In genomic region chr11:75174781-75175370, GRCh38 we compare ENCODE assay signal across 10 cellular contexts. TPM values are rescaled to one million over a fixed set of nuclear protein-coding genes. Genes with fewer than 3 reads are reported as not detected.
DNase-seq lines count a peak whose midpoint lies in the region; FAIRE-seq and TF ChIP-seq lines count a peak whose summit lies in the region.
"Had no signal": no experiment of that assay in that cellular context is flagged by ENCODE, and none has a peak within 500 bp of the region (broad histone marks: within the 10 kb centered on the region; RNA-seq: fewer than 3 reads in every experiment).

No MANE protein-coding gene starts in this region.

- TF ChIP-seq CTCF in brain microvascular endothelial cell (IDR thresholded peaks at IDR 0.05; ENCODE audit: low read depth, low read length, missing control alignments) (no peak), GM20000 (IDR thresholded peaks at IDR 0.05; ENCODE audit: extremely low read depth, missing control alignments) (no peak)

- in situ Hi-C loops in KBM-7 (cut with MboI; ENCODE audit: low pct_unique_long_range_greater_than_20kb, low sequenced_read_pairs) (no loop called here), brain microvascular endothelial cell (cut with HindIII; ENCODE audit: low pct_ligation_motif_present, low sequenced_read_pairs) (no loop called here)

- H3K4me3 ChIP-seq in brain microvascular endothelial cell (ENCODE audit: low read depth, low read length) = no peak overlapping the region

- FAIRE-seq in urothelium cell line (lab: Jason Lieb, UNC) = no peak
- FAIRE-seq: GM18507 had no signal

- no peaks in the 10 kb centered on the region for H3K36me3 ChIP-seq in brain microvascular endothelial cell (replicated peaks)

- DNase-seq in Ammon's horn (ENCODE audit: low spot score) (peak; percentile 71), KBM-7 (peak; percentile 50), brain microvascular endothelial cell (peak; percentile 21), mucosa of gallbladder (ENCODE audit: low spot score) (peak; percentile 54), HuH-7.5 (ENCODE audit: low spot score) (no peak), urothelium cell line (ENCODE audit: low spot score) (no peak), GM20000 (ENCODE audit: low spot score) (no peak)
- DNase-seq in stimulated activated CD8-positive, alpha-beta memory T cell treated with anti-CD3 and anti-CD28 coated beads, Interleukin-4, amount 100 ng/mL, for 48 hours = no peak
- DNase-seq: NCI-H2171 treated with DMSO at 0.1 percent for 48 hours had no signal

- no peaks in the 10 kb centered on the region for H3K27me3 ChIP-seq in brain microvascular endothelial cell (replicated peaks)

- no peak overlapping the region for H3K27ac ChIP-seq in brain microvascular endothelial cell

RNA-seq across cellular contexts. Expression of gene SLCO2B1, which starts 24.0 kb away (rescaled TPM):
- 112 TPM for total RNA-seq in mucosa of gallbladder

Comparison
In these comparisons a context has a peak if more than half of its experiments do, and no peak if none do; other contexts are left out.
1. DNase-seq: peak in Ammon's horn (single experiment), KBM-7 (single experiment), brain microvascular endothelial cell (single experiment) and mucosa of gallbladder (single experiment); none in HuH-7.5 (single experiment), urothelium cell line (single experiment), GM20000 (single experiment) and stimulated activated CD8-positive, alpha-beta memory T cell treated with anti-CD3 and anti-CD28 coated beads, Interleukin-4, amount 100 ng/mL, for 48 hours (single experiment).